ENCODE assay signal across 16 cellular contexts in genomic region chr1:31241321-31241720, GRCh38. TPM values are rescaled to one million over a fixed set of nuclear protein-coding genes. Genes with fewer than 3 reads are reported as not detected.
"Had no signal": no experiment of that assay in that cellular context is flagged by ENCODE, and none has a peak within 500 bp of the region (broad histone marks: within the 10 kb centered on the region; RNA-seq: fewer than 3 reads in every experiment).

No MANE protein-coding gene starts in this region.

- H3K27me3 ChIP-seq: vagina had no signal

- H3K4me3 ChIP-seq: cardiac muscle cell, dorsolateral prefrontal cortex, lung, tibial artery, vagina had no signal

- H3K4me3 Mint-ChIP-seq: activated T-cell treated with anti-CD3 and anti-CD28 coated beads, Interleukin-2, amount 50 U/mL, for 24 hours; endodermal cell; stimulated activated memory B cell treated with anti-CD40 and anti-IgM and Interleukin-4, amounts not matched to agents 10 μg/mL and 1 μg/mL and 100 μg/mL, for 72 hours; T-helper 17 cell had no signal

- H2AFZ ChIP-seq: parathyroid adenoma had no signal

- H3K4me1 ChIP-seq: parathyroid adenoma had no signal

- H3K36me3 Mint-ChIP-seq: stimulated activated memory B cell treated with anti-CD40 and anti-IgM and Interleukin-4, amounts not matched to agents 10 μg/mL and 1 μg/mL and 100 μg/mL, for 72 hours had no signal

- H3K9ac ChIP-seq: parathyroid adenoma had no signal

- H3K9me3 Mint-ChIP-seq: activated CD4-positive, alpha-beta T cell treated with anti-CD3 and anti-CD28 coated beads, Interleukin-2, amount 10 ng/mL, durations not matched to agents 24 days and 14 days; activated T-cell treated with anti-CD3 and anti-CD28 coated beads, Interleukin-2, amount 50 U/mL, for 24 hours; endodermal cell; stimulated activated memory B cell treated with anti-CD40 and anti-IgM and Interleukin-4, amounts not matched to agents 10 μg/mL and 1 μg/mL and 100 μg/mL, for 72 hours had no signal

- H3K79me2 ChIP-seq: parathyroid adenoma had no signal

- H3K9me3 ChIP-seq: tibial artery, vagina had no signal

- H3K27ac Mint-ChIP-seq: activated CD4-positive, alpha-beta T cell treated with anti-CD3 and anti-CD28 coated beads, Interleukin-2, amount 10 ng/mL, durations not matched to agents 24 days and 14 days; activated T-cell treated with anti-CD3 and anti-CD28 coated beads, Interleukin-2, amount 50 U/mL, for 24 hours; endodermal cell; stimulated activated memory B cell treated with anti-CD40 and anti-IgM and Interleukin-4, amounts not matched to agents 10 μg/mL and 1 μg/mL and 100 μg/mL, for 72 hours; T-helper 17 cell had no signal

- H3K27ac ChIP-seq: cardiac muscle cell, dorsolateral prefrontal cortex, parathyroid adenoma, tibial artery, vagina had no signal

- DNase-seq: activated CD4-positive, alpha-beta T cell treated with anti-CD3 and anti-CD28 coated beads, Interleukin-2, amount 10 ng/mL, durations not matched to agents 24 days and 14 days; activated CD4-positive, CD25-positive, alpha-beta regulatory T cell; activated naive CD4-positive, alpha-beta T cell treated with anti-CD3 and anti-CD28 coated beads, Interleukin-2, amount 50 U/mL, for 16 hours; activated T-cell treated with anti-CD3 and anti-CD28 coated beads, Interleukin-2, amount 50 U/mL, for 24 hours; dorsolateral prefrontal cortex; endodermal cell; left colon; midbrain; retina; T-helper 17 cell; tibial artery had no signal

- ATAC-seq: left colon; stimulated activated memory B cell treated with anti-CD40 and anti-IgM and Interleukin-4, amounts not matched to agents 10 μg/mL and 1 μg/mL and 100 μg/mL, for 72 hours; T-helper 17 cell had no signal

- H3K36me3 ChIP-seq: cardiac muscle cell, tibial artery, vagina had no signal

RNA-seq across cellular contexts. Expression of gene NKAIN1, which starts 1.6 kb away (rescaled TPM):
- total RNA-seq: activated CD4-positive, alpha-beta T cell treated with anti-CD3 and anti-CD28 coated beads, Interleukin-2, amount 10 ng/mL, durations not matched to agents 24 days and 14 days; lung; T-helper 17 cell; vagina had no signal
